In the genomic region with DNA sequence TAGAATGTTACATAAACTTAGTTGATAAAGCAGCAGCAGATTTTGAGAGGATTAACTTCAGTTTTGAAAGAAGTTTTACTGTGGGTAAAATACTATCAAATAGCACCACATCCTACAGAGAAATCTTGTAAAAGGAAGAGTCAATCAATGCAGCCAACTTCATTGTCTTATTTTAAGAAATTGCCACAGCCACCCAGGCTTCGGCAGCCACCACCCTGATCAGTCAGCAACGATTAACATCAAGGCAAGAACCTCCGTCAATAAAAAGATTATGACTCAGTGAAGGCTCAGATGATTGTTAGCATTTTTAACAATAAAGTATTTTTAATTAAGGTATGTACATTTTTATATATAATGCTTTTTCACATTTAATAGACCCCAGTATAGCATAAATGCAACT, we compare ENCODE assay signal across 34 cellular contexts.
"Had no signal": no experiment of that assay in that cellular context is flagged by ENCODE, and none has a peak within 500 bp of the region (broad histone marks: within the 10 kb centered on the region; RNA-seq: fewer than 3 reads in every experiment).

No MANE protein-coding gene starts in this region.

- H3K36me3 ChIP-seq: MG63 had no signal

- H3K9me3 ChIP-seq: MG63 had no signal

- H3K27me3 ChIP-seq: MG63 had no signal

- H3K4me3 ChIP-seq: MG63 had no signal

- DNase-seq: Karpas-422, Kasumi-1, MG63, MM.1S, MV-4-11, NCI-H1048, NCI-H1092, NCI-H1092 treated with DMSO at 0.1 percent for 48 hours, NCI-H1105, NCI-H1105 treated with DMSO at 0.1 percent for 48 hours, NCI-H1417, NCI-H1417 treated with DMSO at 0.1 percent for 48 hours, NCI-H1436, NCI-H1436 treated with DMSO at 0.1 percent for 48 hours, NCI-H146, NCI-H1694, NCI-H1694 treated with DMSO at 0.1 percent for 48 hours, NCI-H187, NCI-H187 treated with DMSO at 0.1 percent for 48 hours, NCI-H1930, NCI-H2029, NCI-H2029 treated with DMSO at 0.1 percent for 48 hours, NCI-H2081, NCI-H2081 treated with DMSO at 0.1 percent for 48 hours, NCI-H2107, NCI-H2171, NCI-H2171 treated with DMSO at 0.1 percent for 48 hours, NCI-H2227 treated with DMSO at 0.1 percent for 48 hours, NCI-H226, NCI-H345, NCI-H446, NCI-H446 treated with DMSO at 0.1 percent for 48 hours, NCI-H510A, NCI-H510A treated with DMSO at 0.1 percent for 48 hours had no signal
